Comparison of ENCODE assay signal across 1 cellular context in genomic region chr9:121154782-121155181, GRCh38.
TF ChIP-seq lines count a peak whose summit lies in the region.

No MANE protein-coding gene starts in this region.

TF ChIP-seq in K562, 482 proteins besides CTCF, POLR2A, EP300 and RAD21 (continued from another document and continues in another):
- TF ChIP-seq ARHGAP35 (IDR thresholded peaks at IDR 0.05; ENCODE audit: partially characterized antibody), result no peak
- TF ChIP-seq TEAD1 (CRISPR knock-in tag; IDR thresholded peaks at IDR 0.05), result 0 out of 4 replicates have a peak, but pooled peaks of 1 of the 2 experiments have one; percentile 13
- TF ChIP-seq BMI1 (IDR thresholded peaks at IDR 0.05; ENCODE audit: low read length), result no peak; the same call in 1 of the 2 replicates
- TF ChIP-seq POLR2AphosphoS2 (IDR thresholded peaks at IDR 0.05; ENCODE audit: low read length), result no peak
- TF ChIP-seq, protein P1, sequence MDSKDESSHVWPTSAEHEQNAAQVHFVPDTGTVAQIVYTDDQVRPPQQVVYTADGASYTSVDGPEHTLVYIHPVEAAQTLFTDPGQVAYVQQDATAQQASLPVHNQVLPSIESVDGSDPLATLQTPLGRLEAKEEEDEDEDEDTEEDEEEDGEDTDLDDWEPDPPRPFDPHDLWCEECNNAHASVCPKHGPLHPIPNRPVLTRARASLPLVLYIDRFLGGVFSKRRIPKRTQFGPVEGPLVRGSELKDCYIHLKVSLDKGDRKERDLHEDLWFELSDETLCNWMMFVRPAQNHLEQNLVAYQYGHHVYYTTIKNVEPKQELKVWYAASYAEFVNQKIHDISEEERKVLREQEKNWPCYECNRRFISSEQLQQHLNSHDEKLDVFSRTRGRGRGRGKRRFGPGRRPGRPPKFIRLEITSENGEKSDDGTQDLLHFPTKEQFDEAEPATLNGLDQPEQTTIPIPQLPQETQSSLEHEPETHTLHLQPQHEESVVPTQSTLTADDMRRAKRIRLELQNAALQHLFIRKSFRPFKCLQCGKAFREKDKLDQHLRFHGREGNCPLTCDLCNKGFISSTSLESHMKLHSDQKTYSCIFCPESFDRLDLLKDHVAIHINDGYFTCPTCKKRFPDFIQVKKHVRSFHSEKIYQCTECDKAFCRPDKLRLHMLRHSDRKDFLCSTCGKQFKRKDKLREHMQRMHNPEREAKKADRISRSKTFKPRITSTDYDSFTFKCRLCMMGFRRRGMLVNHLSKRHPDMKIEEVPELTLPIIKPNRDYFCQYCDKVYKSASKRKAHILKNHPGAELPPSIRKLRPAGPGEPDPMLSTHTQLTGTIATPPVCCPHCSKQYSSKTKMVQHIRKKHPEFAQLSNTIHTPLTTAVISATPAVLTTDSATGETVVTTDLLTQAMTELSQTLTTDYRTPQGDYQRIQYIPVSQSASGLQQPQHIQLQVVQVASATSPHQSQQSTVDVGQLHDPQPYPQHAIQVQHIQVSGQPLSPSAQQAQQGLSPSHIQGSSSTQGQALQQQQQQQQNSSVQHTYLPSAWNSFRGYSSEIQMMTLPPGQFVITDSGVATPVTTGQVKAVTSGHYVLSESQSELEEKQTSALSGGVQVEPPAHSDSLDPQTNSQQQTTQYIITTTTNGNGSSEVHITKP (IDR thresholded peaks at IDR 0.05; ENCODE audit: partially characterized antibody), result no peak
- peak in 1 of 2 experiments; percentile 69; a peak in 1 of 4 replicates for TF ChIP-seq ARNT (IDR thresholded peaks at IDR 0.05)
- no peak for TF ChIP-seq HOXB6 (CRISPR knock-in tag; IDR thresholded peaks at IDR 0.05; ENCODE audit: borderline replicate concordance)
- TF ChIP-seq, protein P2, sequence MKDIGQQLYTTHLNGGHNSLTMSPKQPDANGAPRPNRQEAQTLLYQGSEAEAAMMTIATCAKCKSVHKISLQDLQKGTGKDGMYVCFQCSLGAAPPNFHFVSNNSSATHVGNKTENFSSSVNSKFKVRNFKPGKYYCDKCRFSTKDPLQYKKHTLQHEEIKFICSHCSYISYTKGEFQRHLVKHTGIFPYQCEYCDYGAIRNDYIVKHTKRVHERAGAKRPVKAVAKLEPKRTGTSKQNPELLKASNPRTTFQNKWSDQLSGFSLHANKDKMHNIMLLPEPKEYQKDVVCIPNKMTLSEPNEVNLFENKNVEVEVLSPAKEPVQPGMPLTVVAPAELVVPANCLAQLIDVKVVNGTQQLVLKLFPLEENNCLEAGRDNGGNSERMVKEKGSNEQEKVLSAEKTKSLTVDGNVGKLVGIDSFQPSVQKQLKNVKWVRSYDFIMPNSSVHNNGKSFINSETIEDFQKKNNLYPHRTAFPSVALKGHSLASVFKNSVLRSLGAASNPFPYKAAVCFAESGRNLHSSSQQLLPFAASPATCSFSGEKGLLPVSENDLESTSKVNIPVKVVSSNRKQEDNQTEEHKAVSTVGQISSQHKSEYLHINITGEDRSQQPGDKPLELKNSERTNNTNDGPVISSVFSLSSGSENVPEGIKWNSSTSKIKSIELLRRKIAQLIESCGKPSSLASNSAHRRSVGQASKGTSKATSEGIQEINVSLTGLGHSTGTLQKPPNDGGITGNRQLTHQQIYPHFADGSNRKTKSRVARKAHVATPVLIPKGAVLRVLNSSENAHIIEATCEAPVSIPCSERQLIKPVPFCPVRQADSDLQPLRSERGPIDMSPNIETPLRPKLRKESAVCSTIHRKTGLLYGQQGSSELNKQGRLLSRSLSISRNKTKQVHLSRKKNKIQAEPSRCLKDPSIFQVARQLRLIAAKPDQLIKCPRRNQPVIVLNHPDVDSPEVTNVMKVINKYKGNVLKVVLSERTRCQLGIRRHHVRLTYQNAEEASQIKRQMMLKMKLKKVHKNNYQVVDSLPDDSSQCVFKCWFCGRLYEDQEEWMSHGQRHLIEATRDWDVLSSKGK (CRISPR knock-in tag; IDR thresholded peaks at IDR 0.05), result no peak
- no peak for TF ChIP-seq CEBPG (CRISPR knock-in tag; IDR thresholded peaks at IDR 0.05)
- no peak for TF ChIP-seq CEBPG (tag; conservative IDR thresholded peaks at IDR 0.05 in 1 of 2, IDR thresholded peaks at IDR 0.05 in 1 of 2)
- TF ChIP-seq CHD4 (IDR thresholded peaks at IDR 0.05; ENCODE audit: insufficient read depth, insufficient replicate concordance, low read depth, low read length, poor library complexity, severe bottlenecking), result no peak
- peak; percentile 89 for TF ChIP-seq NCOR1 (IDR thresholded peaks at IDR 0.05)
- TF ChIP-seq KAT8 (IDR thresholded peaks at IDR 0.05; ENCODE audit: low read depth), result no peak
- TF ChIP-seq, protein P3, sequence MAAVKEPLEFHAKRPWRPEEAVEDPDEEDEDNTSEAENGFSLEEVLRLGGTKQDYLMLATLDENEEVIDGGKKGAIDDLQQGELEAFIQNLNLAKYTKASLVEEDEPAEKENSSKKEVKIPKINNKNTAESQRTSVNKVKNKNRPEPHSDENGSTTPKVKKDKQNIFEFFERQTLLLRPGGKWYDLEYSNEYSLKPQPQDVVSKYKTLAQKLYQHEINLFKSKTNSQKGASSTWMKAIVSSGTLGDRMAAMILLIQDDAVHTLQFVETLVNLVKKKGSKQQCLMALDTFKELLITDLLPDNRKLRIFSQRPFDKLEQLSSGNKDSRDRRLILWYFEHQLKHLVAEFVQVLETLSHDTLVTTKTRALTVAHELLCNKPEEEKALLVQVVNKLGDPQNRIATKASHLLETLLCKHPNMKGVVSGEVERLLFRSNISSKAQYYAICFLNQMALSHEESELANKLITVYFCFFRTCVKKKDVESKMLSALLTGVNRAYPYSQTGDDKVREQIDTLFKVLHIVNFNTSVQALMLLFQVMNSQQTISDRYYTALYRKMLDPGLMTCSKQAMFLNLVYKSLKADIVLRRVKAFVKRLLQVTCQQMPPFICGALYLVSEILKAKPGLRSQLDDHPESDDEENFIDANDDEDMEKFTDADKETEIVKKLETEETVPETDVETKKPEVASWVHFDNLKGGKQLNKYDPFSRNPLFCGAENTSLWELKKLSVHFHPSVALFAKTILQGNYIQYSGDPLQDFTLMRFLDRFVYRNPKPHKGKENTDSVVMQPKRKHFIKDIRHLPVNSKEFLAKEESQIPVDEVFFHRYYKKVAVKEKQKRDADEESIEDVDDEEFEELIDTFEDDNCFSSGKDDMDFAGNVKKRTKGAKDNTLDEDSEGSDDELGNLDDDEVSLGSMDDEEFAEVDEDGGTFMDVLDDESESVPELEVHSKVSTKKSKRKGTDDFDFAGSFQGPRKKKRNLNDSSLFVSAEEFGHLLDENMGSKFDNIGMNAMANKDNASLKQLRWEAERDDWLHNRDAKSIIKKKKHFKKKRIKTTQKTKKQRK (IDR thresholded peaks at IDR 0.05; ENCODE audit: borderline replicate concordance, low read depth, low read length), result no peak
- TF ChIP-seq, protein P4, sequence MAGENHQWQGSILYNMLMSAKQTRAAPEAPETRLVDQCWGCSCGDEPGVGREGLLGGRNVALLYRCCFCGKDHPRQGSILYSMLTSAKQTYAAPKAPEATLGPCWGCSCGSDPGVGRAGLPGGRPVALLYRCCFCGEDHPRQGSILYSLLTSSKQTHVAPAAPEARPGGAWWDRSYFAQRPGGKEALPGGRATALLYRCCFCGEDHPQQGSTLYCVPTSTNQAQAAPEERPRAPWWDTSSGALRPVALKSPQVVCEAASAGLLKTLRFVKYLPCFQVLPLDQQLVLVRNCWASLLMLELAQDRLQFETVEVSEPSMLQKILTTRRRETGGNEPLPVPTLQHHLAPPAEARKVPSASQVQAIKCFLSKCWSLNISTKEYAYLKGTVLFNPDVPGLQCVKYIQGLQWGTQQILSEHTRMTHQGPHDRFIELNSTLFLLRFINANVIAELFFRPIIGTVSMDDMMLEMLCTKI (IDR thresholded peaks at IDR 0.05; ENCODE audit: partially characterized antibody), result no peak
- TF ChIP-seq HNRNPLL (IDR thresholded peaks at IDR 0.05; ENCODE audit: low read depth, low read length, poor library complexity, severe bottlenecking), result no peak
- no peak for TF ChIP-seq COPS2 (conservative IDR thresholded peaks at IDR 0.05)
- TF ChIP-seq, protein P5, sequence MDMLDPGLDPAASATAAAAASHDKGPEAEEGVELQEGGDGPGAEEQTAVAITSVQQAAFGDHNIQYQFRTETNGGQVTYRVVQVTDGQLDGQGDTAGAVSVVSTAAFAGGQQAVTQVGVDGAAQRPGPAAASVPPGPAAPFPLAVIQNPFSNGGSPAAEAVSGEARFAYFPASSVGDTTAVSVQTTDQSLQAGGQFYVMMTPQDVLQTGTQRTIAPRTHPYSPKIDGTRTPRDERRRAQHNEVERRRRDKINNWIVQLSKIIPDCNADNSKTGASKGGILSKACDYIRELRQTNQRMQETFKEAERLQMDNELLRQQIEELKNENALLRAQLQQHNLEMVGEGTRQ (CRISPR knock-in tag; IDR thresholded peaks at IDR 0.05), result no peak
- peak; percentile 56 to 71; a peak in 2 of 4 replicates for TF ChIP-seq TBL1XR1 (IDR thresholded peaks at IDR 0.05; ENCODE audit: low read length in 2 of 2)
- no peak for TF ChIP-seq STAG1 (CRISPR knock-in tag; IDR thresholded peaks at IDR 0.05; ENCODE audit: borderline replicate concordance)
- TF ChIP-seq CGGBP1 (CRISPR knock-in tag; IDR thresholded peaks at IDR 0.05), result no peak
- TF ChIP-seq BRD9 (IDR thresholded peaks at IDR 0.05; ENCODE audit: low read depth, partially characterized antibody), result peak; percentile 36
- TF ChIP-seq PATZ1 (CRISPR knock-in tag; IDR thresholded peaks at IDR 0.05; ENCODE audit: borderline replicate concordance), result no peak
- no peak for TF ChIP-seq POLR3A (IDR thresholded peaks at IDR 0.05; ENCODE audit: borderline replicate concordance, extremely low read depth, insufficient read depth, insufficient read length)
- TF ChIP-seq TRIM28 (IDR thresholded peaks at IDR 0.05), result no peak
- no peak for TF ChIP-seq ZNF354B (CRISPR knock-in tag; IDR thresholded peaks at IDR 0.05)
- no peak for TF ChIP-seq POLR3G (IDR thresholded peaks at IDR 0.05; ENCODE audit: extremely low read depth, insufficient read length, insufficient replicate concordance)
- TF ChIP-seq PTRF (tag; IDR thresholded peaks at IDR 0.05), result no peak
- TF ChIP-seq, protein P6, sequence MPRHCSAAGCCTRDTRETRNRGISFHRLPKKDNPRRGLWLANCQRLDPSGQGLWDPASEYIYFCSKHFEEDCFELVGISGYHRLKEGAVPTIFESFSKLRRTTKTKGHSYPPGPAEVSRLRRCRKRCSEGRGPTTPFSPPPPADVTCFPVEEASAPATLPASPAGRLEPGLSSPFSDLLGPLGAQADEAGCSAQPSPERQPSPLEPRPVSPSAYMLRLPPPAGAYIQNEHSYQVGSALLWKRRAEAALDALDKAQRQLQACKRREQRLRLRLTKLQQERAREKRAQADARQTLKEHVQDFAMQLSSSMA (CRISPR knock-in tag; IDR thresholded peaks at IDR 0.05), result no peak
- no peak for TF ChIP-seq ZHX1 (conservative IDR thresholded peaks at IDR 0.05; ENCODE audit: low read length)
- no peak for TF ChIP-seq HNRNPUL1 (IDR thresholded peaks at IDR 0.05; ENCODE audit: low read length)
- no peak for TF ChIP-seq RFX5 (IDR thresholded peaks at IDR 0.05; ENCODE audit: low read depth, low read length)
- peak; percentile 80; the same call in 1 of the 2 replicates for TF ChIP-seq ESRRA (IDR thresholded peaks at IDR 0.05; ENCODE audit: borderline replicate concordance, low read depth)
- TF ChIP-seq, protein P7, sequence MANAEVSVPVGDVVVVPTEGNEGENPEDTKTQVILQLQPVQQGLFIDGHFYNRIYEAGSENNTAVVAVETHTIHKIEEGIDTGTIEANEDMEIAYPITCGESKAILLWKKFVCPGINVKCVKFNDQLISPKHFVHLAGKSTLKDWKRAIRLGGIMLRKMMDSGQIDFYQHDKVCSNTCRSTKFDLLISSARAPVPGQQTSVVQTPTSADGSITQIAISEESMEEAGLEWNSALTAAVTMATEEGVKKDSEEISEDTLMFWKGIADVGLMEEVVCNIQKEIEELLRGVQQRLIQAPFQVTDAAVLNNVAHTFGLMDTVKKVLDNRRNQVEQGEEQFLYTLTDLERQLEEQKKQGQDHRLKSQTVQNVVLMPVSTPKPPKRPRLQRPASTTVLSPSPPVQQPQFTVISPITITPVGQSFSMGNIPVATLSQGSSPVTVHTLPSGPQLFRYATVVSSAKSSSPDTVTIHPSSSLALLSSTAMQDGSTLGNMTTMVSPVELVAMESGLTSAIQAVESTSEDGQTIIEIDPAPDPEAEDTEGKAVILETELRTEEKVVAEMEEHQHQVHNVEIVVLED (CRISPR knock-in tag; IDR thresholded peaks at IDR 0.05), result no peak
